ENCODE assay signal across 10 cellular contexts in genomic region chr1:22972063-22972405, GRCh38. TPM values are rescaled to one million over a fixed set of nuclear protein-coding genes. Genes with fewer than 3 reads are reported as not detected.
"Had no signal": no experiment of that assay in that cellular context is flagged by ENCODE, and none has a peak within 500 bp of the region (broad histone marks: within the 10 kb centered on the region; RNA-seq: fewer than 3 reads in every experiment).

No MANE protein-coding gene starts in this region.

- H3K4me3 ChIP-seq: GM23338, K562 had no signal

- H3K27ac ChIP-seq: HL-60 had no signal

- DNase-seq: H9, HCEC 1CT had no signal

- FAIRE-seq: H1, H54 had no signal

- H3K4me2 ChIP-seq: GM23338 had no signal

RNA-seq across cellular contexts. Expression of gene LACTBL1, which starts 0.6 kb away (rescaled TPM):
- total RNA-seq: GM23338, H1, H9, HFFc6, HT1080, IMR-90, K562 had no signal
- polyA plus RNA-seq: GM23338, H1, IMR-90, K562 had no signal

RNA-seq across cellular contexts. Expression of gene TEX46, which starts 43.6 kb away (rescaled TPM):
- total RNA-seq: GM23338, H1, H9, HFFc6, HT1080, IMR-90 had no signal
- polyA plus RNA-seq: H1, IMR-90 had no signal
